24 cellular contexts compared by ENCODE assay signal in genomic region chr20:4101910-4102309, GRCh38.
"Had no signal": no experiment of that assay in that cellular context is flagged by ENCODE, and none has a peak within 500 bp of the region (broad histone marks: within the 10 kb centered on the region; RNA-seq: fewer than 3 reads in every experiment).

No MANE protein-coding gene starts in this region.

- H3K9me3 ChIP-seq: ascending aorta, body of pancreas, SJSA1 had no signal

- ATAC-seq: activated CD8-positive, alpha-beta memory T cell treated with anti-CD3 and anti-CD28 coated beads, Interleukin-2, amount 10 ng/mL, durations not matched to agents 7 days and 5 days; body of pancreas; WTC11 had no signal

- DNase-seq: activated CD4-positive, alpha-beta T cell treated with anti-CD3 and anti-CD28 coated beads for 48 hours; activated CD4-positive, alpha-beta T cell treated with anti-CD3 and anti-CD28 coated beads, Interleukin-2, amount 50 U/mL, for 4 hours; activated CD4-positive, CD25-positive, alpha-beta regulatory T cell treated with anti-CD3 and anti-CD28 coated beads, Interleukin-2, amount 50 U/mL, for 72 hours; activated CD8-positive, alpha-beta memory T cell treated with anti-CD3 and anti-CD28 coated beads, Interleukin-2, amount 10 ng/mL, durations not matched to agents 7 days and 5 days; activated effector memory CD4-positive, alpha-beta T cell treated with Interleukin-2 at 50 U/mL for 16 hours; activated naive CD4-positive, alpha-beta T cell; activated T-cell treated with anti-CD3 and anti-CD28 coated beads, Interleukin-2, amount 50 U/mL, for 24 hours; body of pancreas; central memory CD4-positive, alpha-beta T cell; Kasumi-1; KBM-7; NCI-H1048; NCI-H146; NCI-H1930; NCI-H345; NCI-H510A; NCI-H526 treated with DMSO at 0.1 percent for 48 hours; OCI-M1; Right ventricle myocardium superior; RPMI8226; T-helper 9 cell had no signal

- H3K4me1 ChIP-seq: ascending aorta, body of pancreas had no signal

- H3K36me3 ChIP-seq: ascending aorta, SJSA1 had no signal

- H3K27ac ChIP-seq: ascending aorta, body of pancreas, SJSA1 had no signal

- H3K4me3 ChIP-seq: ascending aorta, body of pancreas, SJSA1 had no signal

- H3K27me3 ChIP-seq: ascending aorta, body of pancreas, SJSA1 had no signal
